ENCODE assay signal across 18 cellular contexts in genomic region chr1:54798206-54798605, GRCh38. TPM values are rescaled to one million over a fixed set of nuclear protein-coding genes. Genes with fewer than 3 reads are reported as not detected.
DNase-seq lines count a peak whose midpoint lies in the region; ATAC-seq and TF ChIP-seq lines count a peak whose summit lies in the region.
"Had no signal": no experiment of that assay in that cellular context is flagged by ENCODE, and none has a peak within 500 bp of the region (broad histone marks: within the 10 kb centered on the region; RNA-seq: fewer than 3 reads in every experiment).

No MANE protein-coding gene starts in this region.

- no peak overlapping the region for H2AFZ ChIP-seq in KMS-11 (ENCODE audit: low read depth)
- no peak overlapping the region for H2AFZ ChIP-seq in osteoblast (ENCODE audit: low read length)
- no peak overlapping the region for H2AFZ ChIP-seq in OCI-LY7 (ENCODE audit: low read length)
- H2AFZ ChIP-seq in MM.1S (ENCODE audit: low read length), result no peak overlapping the region

- H3K27ac ChIP-seq in KMS-11 (peak overlapping the region; percentile 55; the same call in 1 of the 2 replicates), osteoblast (ENCODE audit: low read depth, low read length) (no peak overlapping the region), OCI-LY7 (ENCODE audit: low read depth, low read length, poor library complexity, severe bottlenecking) (no peak overlapping the region), MM.1S (ENCODE audit: low read length) (no peak overlapping the region)
- H3K27ac ChIP-seq: gastrocnemius medialis, prostate gland, upper lobe of left lung had no signal

- no peak for ATAC-seq in activated CD4-positive, alpha-beta T cell treated with anti-CD3 and anti-CD28 coated beads for 36 hours
- no peak for ATAC-seq in effector memory CD8-positive, alpha-beta T cell (replicated peaks)
- no peak for ATAC-seq in HG03457 (IDR thresholded peaks at IDR 0.05; ENCODE audit: unreplicated experiment)
- ATAC-seq: gastrocnemius medialis, HepG2 had no signal

- H3K79me2 ChIP-seq in KMS-11 (ENCODE audit: insufficient read depth, low read depth) (no peaks in the 10 kb centered on the region), osteoblast (ENCODE audit: insufficient read depth, low read length) (no peaks in the 10 kb centered on the region), OCI-LY7 (ENCODE audit: insufficient read depth, low read depth, low read length) (no peaks in the 10 kb centered on the region), MM.1S (ENCODE audit: low read length) (0 out of 2 replicates have a peak, but pooled peaks cover 3% of the 10 kb centered on the region)

- H3K9me2 ChIP-seq in OCI-LY7 (ENCODE audit: insufficient read depth, low read length) (no peaks in the 10 kb centered on the region), MM.1S (replicated peaks; ENCODE audit: insufficient read depth, low read length) (no peaks in the 10 kb centered on the region)

- no peak overlapping the region for H3K9ac ChIP-seq in KMS-11
- no peak overlapping the region for H3K9ac ChIP-seq in MM.1S (ENCODE audit: low read length)

- POLR2A ChIA-PET in activated CD4-positive, alpha-beta T cell treated with anti-CD3 and anti-CD28 coated beads for 36 hours (lab: Charles Lee), result no interaction called here
- POLR2A ChIA-PET in OCI-LY7 (lab: Charles Lee), result no interaction called here

- H3K36me3 ChIP-seq in KMS-11 (ENCODE audit: insufficient read depth) (no peaks in the 10 kb centered on the region), osteoblast (ENCODE audit: insufficient read depth, low read length) (no peaks in the 10 kb centered on the region), OCI-LY7 (ENCODE audit: insufficient read depth, low read length) (no peaks in the 10 kb centered on the region), MM.1S (replicated peaks; ENCODE audit: insufficient read depth, low read length) (no peaks in the 10 kb centered on the region)
- H3K36me3 ChIP-seq: gastrocnemius medialis, prostate gland, upper lobe of left lung had no signal

- no TSS peak for BruUV-seq in OCI-LY7 (replicated peaks; lab: Mats Ljungman, UMichigan)

- H4K20me1 ChIP-seq in KMS-11 (ENCODE audit: insufficient read depth) (no peaks in the 10 kb centered on the region), osteoblast (ENCODE audit: insufficient read depth, low read length) (no peaks in the 10 kb centered on the region), OCI-LY7 (ENCODE audit: insufficient read depth, low read length) (no peaks in the 10 kb centered on the region), MM.1S (ENCODE audit: insufficient read depth, low read length) (no peaks in the 10 kb centered on the region)

- H3K36me3 Mint-ChIP-seq in activated CD4-positive, alpha-beta T cell treated with anti-CD3 and anti-CD28 coated beads for 36 hours (ENCODE audit: low read depth), result no peaks in the 10 kb centered on the region
- peaks cover 29% of the 10 kb centered on the region for H3K36me3 Mint-ChIP-seq in effector memory CD8-positive, alpha-beta T cell (ENCODE audit: insufficient read depth)

- H3K9me3 ChIP-seq in osteoblast (ENCODE audit: low read depth, low read length) (no peaks in the 10 kb centered on the region), OCI-LY7 (ENCODE audit: low read length) (no peaks in the 10 kb centered on the region), MM.1S (replicated peaks; ENCODE audit: insufficient read depth, low read length) (no peaks in the 10 kb centered on the region)
- H3K9me3 ChIP-seq: gastrocnemius medialis, prostate gland, upper lobe of left lung had no signal

- H3K4me3 ChIP-seq in KMS-11 (IDR thresholded peaks at IDR 0.05; ENCODE audit: insufficient read depth, low read depth, low read length) (no peak overlapping the region), osteoblast (ENCODE audit: insufficient read depth, low read length) (no peak overlapping the region), OCI-LY7 (ENCODE audit: low read depth, low read length, poor library complexity, severe bottlenecking) (no peak overlapping the region), MM.1S (ENCODE audit: low read length) (no peak overlapping the region)
- H3K4me3 ChIP-seq: gastrocnemius medialis, prostate gland, upper lobe of left lung had no signal

- CTCF ChIA-PET in activated CD4-positive, alpha-beta T cell treated with anti-CD3 and anti-CD28 coated beads for 36 hours (lab: Charles Lee), result interaction anchor here (0.9 to 1.2 kb wide), 2 partner anchors 8 to 32 kb away, joined by 3 to 7 read pairs; no protein-coding TSS in a partner anchor
- CTCF ChIA-PET in OCI-LY7 (lab: Charles Lee; ENCODE audit: unreplicated experiment), result no interaction called here

- H3K4me2 ChIP-seq in KMS-11 (peak overlapping the region; percentile 36), osteoblast (ENCODE audit: insufficient read depth, low read length) (no peak overlapping the region), OCI-LY7 (ENCODE audit: low read length) (no peak overlapping the region), MM.1S (ENCODE audit: low read depth, low read length) (no peak overlapping the region)

- H3K27me3 Mint-ChIP-seq in activated CD4-positive, alpha-beta T cell treated with anti-CD3 and anti-CD28 coated beads for 36 hours, result no peaks in the 10 kb centered on the region
- no peaks in the 10 kb centered on the region for H3K27me3 Mint-ChIP-seq in effector memory CD8-positive, alpha-beta T cell

- H3K9me3 Mint-ChIP-seq in activated CD4-positive, alpha-beta T cell treated with anti-CD3 and anti-CD28 coated beads for 36 hours (ENCODE audit: low read depth), result no peaks in the 10 kb centered on the region
- no peaks in the 10 kb centered on the region for H3K9me3 Mint-ChIP-seq in effector memory CD8-positive, alpha-beta T cell

- H3K27me3 ChIP-seq in KMS-11 (ENCODE audit: insufficient read depth, low read depth), result no peaks in the 10 kb centered on the region
- H3K27me3 ChIP-seq in osteoblast (ENCODE audit: insufficient read depth, low read length), result peaks cover 26% of the 10 kb centered on the region
- H3K27me3 ChIP-seq in MM.1S (replicated peaks; ENCODE audit: insufficient read depth, low read length), result no peaks in the 10 kb centered on the region
- H3K27me3 ChIP-seq: upper lobe of left lung had no signal

- peak overlapping the region; percentile 86 for H3K27ac Mint-ChIP-seq in activated CD4-positive, alpha-beta T cell treated with anti-CD3 and anti-CD28 coated beads for 36 hours
- H3K27ac Mint-ChIP-seq in effector memory CD8-positive, alpha-beta T cell, result peak overlapping the region; percentile 92 to 95

- H3K4me1 ChIP-seq in KMS-11 (ENCODE audit: low read depth, poor library complexity, severe bottlenecking), result peaks cover 11% of the 10 kb centered on the region
- peaks cover 6% of the 10 kb centered on the region for H3K4me1 ChIP-seq in osteoblast (ENCODE audit: insufficient read depth, low read length)
- H3K4me1 ChIP-seq in OCI-LY7 (ENCODE audit: insufficient read depth, low read length, poor library complexity, severe bottlenecking), result no peaks in the 10 kb centered on the region
- peaks cover 19% of the 10 kb centered on the region for H3K4me1 ChIP-seq in MM.1S (ENCODE audit: low read length)
- H3K4me1 ChIP-seq: prostate gland had no signal

- intact Hi-C loops in activated CD4-positive, alpha-beta T cell treated with anti-CD3 and anti-CD28 coated beads for 36 hours (cut with DNase I, micrococcal nuclease), result loop anchor here (1.0 to 10.0 kb wide), 6 partner anchors 81 to 1471 kb away; partner anchors contain the start of genes DHCR24 (in 1 of the 2), TCEANC2 (in 1 of the 2), TMEM59 (in 1 of the 2) and YIPF1 (in 1 of the 2)
- intact Hi-C loops in OCI-LY7 (cut with micrococcal nuclease; ENCODE audit: unreplicated experiment), result no loop called here

- TF ChIP-seq CTCF in KMS-11 (conservative IDR thresholded peaks at IDR 0.05; ENCODE audit: low read depth, low read length) (no peak), osteoblast (IDR thresholded peaks at IDR 0.05; ENCODE audit: extremely low read depth, low read depth, low read length) (no peak), OCI-LY7 (conservative IDR thresholded peaks at IDR 0.05; ENCODE audit: low read length) (no peak), MM.1S (IDR thresholded peaks at IDR 0.05; ENCODE audit: low read length) (no peak)

- H3K4me3 Mint-ChIP-seq in activated CD4-positive, alpha-beta T cell treated with anti-CD3 and anti-CD28 coated beads for 36 hours, result no peak overlapping the region
- peak overlapping the region; percentile 94 to 97 for H3K4me3 Mint-ChIP-seq in effector memory CD8-positive, alpha-beta T cell

- peaks cover 11% of the 10 kb centered on the region; the same call in 1 of the 2 replicates for H3F3A ChIP-seq in MM.1S (ENCODE audit: insufficient read depth, low read length)

- peaks cover 58% of the 10 kb centered on the region for H3K4me1 Mint-ChIP-seq in activated CD4-positive, alpha-beta T cell treated with anti-CD3 and anti-CD28 coated beads for 36 hours
- peaks cover 61 to 64% of the 10 kb centered on the region in 2 donors for H3K4me1 Mint-ChIP-seq in effector memory CD8-positive, alpha-beta T cell (ENCODE audit: low read depth in 2 of 2)

- no peak for DNase-seq in activated CD4-positive, alpha-beta T cell treated with anti-CD3 and anti-CD28 coated beads for 36 hours
- DNase-seq in activated CD4-positive, alpha-beta T cell treated with anti-CD3 and anti-CD28 coated beads, Interleukin-2, amount 50 U/mL, for 1 hour, result no peak
- no peak for DNase-seq in effector memory CD8-positive, alpha-beta T cell
- peak; percentile 68 for DNase-seq in osteoblast (ENCODE audit: insufficient read length, low spot score, missing footprints)
- DNase-seq in OCI-LY7 (ENCODE audit: low spot score), result no peak
- DNase-seq in MM.1S, result no peak
- DNase-seq: 8988T, aorta, DMS153, gastrocnemius medialis, NCI-H2029 treated with DMSO at 0.1 percent for 48 hours, NCI-H510A treated with DMSO at 0.1 percent for 48 hours, upper lobe of left lung had no signal

RNA-seq across cellular contexts. Expression of gene TTC22, which starts 2.9 kb away (rescaled TPM):
- total RNA-seq in activated CD4-positive, alpha-beta T cell treated with anti-CD3 and anti-CD28 coated beads for 36 hours, result 1 to 10 TPM; 4.1 to 4.2 TPM
- total RNA-seq in osteoblast (not detected in 2 replicates), OCI-LY7 (2022) (not detected in 2 replicates)
- not detected in 2 replicates for total RNA-seq in OCI-LY7 (2014; rRNA removed; shearing (Covaris generic))
- total RNA-seq: HepG2, myocyte had no signal

RNA-seq across cellular contexts. Expression of gene PARS2, which starts 33.9 kb away (rescaled TPM):
- total RNA-seq in activated CD4-positive, alpha-beta T cell treated with anti-CD3 and anti-CD28 coated beads for 36 hours, result 1 to 10 TPM; 6.3 to 6.8 TPM
- 6.2 and 7.4 TPM in 2 replicates for total RNA-seq in osteoblast
- 6.7 and 7.6 TPM in 2 replicates for total RNA-seq in OCI-LY7 (2014; rRNA removed; shearing (Covaris generic))
- total RNA-seq in OCI-LY7 (2022), result 5.3 and 6.7 TPM in 2 replicates
